Comparison of ENCODE assay signal across 1 cellular context in the genomic region with DNA sequence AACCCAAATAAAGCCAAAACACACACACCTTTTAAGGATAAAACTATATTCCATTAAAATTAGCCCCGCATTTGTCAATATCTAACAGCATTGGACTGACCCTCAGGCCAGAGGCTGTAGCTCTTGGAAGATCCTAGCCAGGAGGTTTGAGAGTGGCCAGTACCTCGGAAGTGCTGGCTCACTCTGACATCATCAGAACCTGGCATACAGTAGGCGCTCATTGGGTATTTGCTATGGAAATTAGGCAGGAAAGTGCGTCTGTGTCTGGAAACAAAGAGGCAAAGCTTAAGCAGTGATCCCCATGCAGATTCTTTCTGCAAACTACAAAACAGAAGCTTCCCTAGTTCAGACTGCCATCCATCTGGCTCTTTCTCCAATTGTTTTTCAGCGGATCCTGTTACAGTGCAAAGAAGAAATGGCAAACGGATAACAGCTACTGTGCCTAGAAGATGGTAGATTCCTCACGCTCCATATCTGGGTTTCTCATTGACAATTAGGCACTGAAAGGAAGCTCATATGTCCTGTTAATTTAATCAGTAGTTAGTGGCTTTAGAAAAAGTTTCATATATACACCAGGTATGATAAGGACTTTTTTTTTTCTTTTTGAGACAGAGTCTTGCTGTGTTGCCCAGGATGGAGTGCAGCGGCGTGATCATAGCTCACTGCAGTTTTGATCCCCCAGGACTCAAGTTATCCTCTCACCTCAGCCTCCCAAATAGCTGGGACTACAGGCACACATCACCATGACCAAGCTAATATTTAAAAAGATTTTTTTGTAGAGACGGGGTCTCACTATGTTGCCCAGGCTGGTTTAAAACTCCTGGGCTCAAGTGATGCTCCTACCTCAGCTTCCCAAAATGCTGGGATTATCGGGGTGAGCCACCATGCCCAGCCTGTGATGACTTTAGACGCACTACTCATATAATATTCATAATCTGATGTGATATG.
A peak's percentile ranks its signal among the peaks of the same experiment; 100 is the strongest.
TF ChIP-seq lines count a peak whose summit lies in the region.

No MANE protein-coding gene starts in this region.

TF ChIP-seq in H1, 55 proteins besides CTCF, POLR2A, EP300 and RAD21:
- no peak for TF ChIP-seq CEBPB (IDR thresholded peaks at IDR 0.05; ENCODE audit: low read depth, low read length)
- 0 out of 2 replicates have a peak, but pooled peaks have one; percentile 35 for TF ChIP-seq TAF1 (IDR thresholded peaks at IDR 0.05; ENCODE audit: low read depth, low read length)
- no peak for TF ChIP-seq POLR2AphosphoS5 (IDR thresholded peaks at IDR 0.05; ENCODE audit: low read depth, low read length)
- TF ChIP-seq BACH1 (IDR thresholded peaks at IDR 0.05; ENCODE audit: low read length): peak; percentile 40; the same call in 1 of the 2 replicates
- TF ChIP-seq MAFK (IDR thresholded peaks at IDR 0.05; ENCODE audit: low read depth, low read length): peak; percentile 55; the same call in 1 of the 2 replicates
- no peak for TF ChIP-seq BRCA1 (IDR thresholded peaks at IDR 0.05; ENCODE audit: low read depth, low read length)
- TF ChIP-seq EZH2 (IDR thresholded peaks at IDR 0.05; ENCODE audit: low read depth, low read length, severe bottlenecking): no peak
- TF ChIP-seq TCF12 (IDR thresholded peaks at IDR 0.05; ENCODE audit: low read depth, low read length): no peak
- no peak for TF ChIP-seq JUN (IDR thresholded peaks at IDR 0.05; ENCODE audit: low read depth, low read length)
- TF ChIP-seq CREB1 (IDR thresholded peaks at IDR 0.05): 0 out of 2 replicates have a peak, but pooled peaks have one; percentile 25
